27 cellular contexts compared by ENCODE assay signal in the genomic region with DNA sequence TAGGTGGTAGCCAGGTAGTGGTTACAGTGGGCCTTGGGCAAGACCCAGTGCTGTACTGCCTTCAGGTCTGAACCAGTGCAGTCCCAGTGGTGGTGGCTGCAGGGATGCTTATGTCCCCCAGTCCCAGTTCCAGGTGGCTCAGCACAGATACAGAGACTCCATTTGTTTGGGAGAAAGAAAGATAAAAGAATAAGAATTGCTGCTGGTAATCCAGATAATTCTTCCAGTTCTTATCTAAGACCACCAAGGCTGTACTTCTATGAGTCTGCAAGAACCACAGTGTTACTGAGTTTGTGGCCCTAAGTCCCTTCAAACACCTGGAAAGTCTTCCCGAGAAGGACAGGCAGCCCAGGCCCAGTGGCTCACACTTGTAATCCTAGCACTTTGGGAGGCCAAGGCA. TPM values are rescaled to one million over a fixed set of nuclear protein-coding genes. Genes with fewer than 3 reads are reported as not detected.
"Had no signal": no experiment of that assay in that cellular context is flagged by ENCODE, and none has a peak within 500 bp of the region (broad histone marks: within the 10 kb centered on the region; RNA-seq: fewer than 3 reads in every experiment).

No MANE protein-coding gene starts in this region.

- H3K27me3 ChIP-seq: esophagus squamous epithelium, left lung had no signal

- H3K4me3 ChIP-seq: coronary artery, esophagus squamous epithelium, gastrocnemius medialis, heart right ventricle, left lung, lower lobe of right lung, mucosa of descending colon had no signal

- ATAC-seq: effector memory CD8-positive, alpha-beta T cell; esophagus mucosa; gastrocnemius medialis; heart right ventricle; left cardiac atrium; left lung; left ventricle myocardium superior; lower lobe of right lung had no signal

- H3K27ac ChIP-seq: coronary artery, epithelial cell of prostate, esophagus squamous epithelium, gastrocnemius medialis, heart right ventricle, lower lobe of right lung had no signal

- DNase-seq: cerebellar nuclear complex; effector CD8-positive, alpha-beta T cell; effector memory CD8-positive, alpha-beta T cell; erythroblast; esophagus squamous epithelium; foreskin fibroblast; foreskin melanocyte; gastrocnemius medialis; glutamatergic neuron; heart right ventricle; hippocampal formation; left cardiac atrium; left lung; left ventricle myocardium superior; lower lobe of right lung; mesenchymal stem cell had no signal

- H3K36me3 ChIP-seq: esophagus squamous epithelium, gastrocnemius medialis, heart right ventricle, left lung had no signal

- FAIRE-seq: endometrium, islet of Langerhans, keratinocyte had no signal

- H3K4me1 ChIP-seq: esophagus squamous epithelium, gastrocnemius medialis, heart right ventricle, left lung, lower lobe of right lung had no signal

RNA-seq across cellular contexts. Expression of gene ATP2C2, which starts 33.9 kb away (rescaled TPM):
- total RNA-seq: chondrocyte, dermis microvascular lymphatic vessel endothelial cell, glomerular endothelial cell, heart right ventricle, left cardiac atrium, left ventricle myocardium superior had no signal

RNA-seq across cellular contexts. Expression of gene WFDC1, which starts 39.8 kb away (rescaled TPM):
- total RNA-seq: dermis microvascular lymphatic vessel endothelial cell, glomerular endothelial cell, lung microvascular endothelial cell had no signal
- polyA plus RNA-seq: keratinocyte had no signal
